In the genomic region with DNA sequence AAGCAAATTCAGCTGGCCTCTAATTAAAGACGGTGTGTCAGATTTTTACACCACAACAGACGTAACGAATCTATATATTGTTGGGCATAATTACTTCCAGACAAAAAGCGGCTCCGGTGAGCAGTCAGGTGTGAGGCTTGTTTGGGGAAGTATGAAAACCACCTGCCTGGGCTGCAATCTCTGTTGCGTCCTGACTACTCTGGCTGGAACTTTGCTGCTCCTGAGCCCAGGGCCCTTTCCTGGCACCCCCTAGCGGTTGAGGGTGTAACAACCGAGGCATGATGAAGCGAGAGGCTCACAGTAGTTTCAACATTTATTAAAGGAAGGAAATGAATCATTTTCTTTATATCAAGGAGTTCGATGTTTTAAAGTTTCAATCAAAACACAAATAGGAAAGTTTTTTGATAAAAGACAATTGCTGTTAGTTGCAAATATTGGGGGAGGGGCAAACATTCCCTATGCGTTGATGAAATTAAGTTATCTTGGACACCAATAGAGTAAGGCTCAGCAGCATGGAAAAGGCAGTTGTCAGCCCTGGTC, we compare ENCODE assay signal across 1 cellular context.
A peak's percentile ranks its signal among the peaks of the same experiment; 100 is the strongest.
TF ChIP-seq lines count a peak whose summit lies in the region.

No MANE protein-coding gene starts in this region.

TF ChIP-seq in HepG2, 621 proteins besides CTCF, POLR2A, EP300 and RAD21 (continued from another document and continues in another):
- TF ChIP-seq, protein P1, sequence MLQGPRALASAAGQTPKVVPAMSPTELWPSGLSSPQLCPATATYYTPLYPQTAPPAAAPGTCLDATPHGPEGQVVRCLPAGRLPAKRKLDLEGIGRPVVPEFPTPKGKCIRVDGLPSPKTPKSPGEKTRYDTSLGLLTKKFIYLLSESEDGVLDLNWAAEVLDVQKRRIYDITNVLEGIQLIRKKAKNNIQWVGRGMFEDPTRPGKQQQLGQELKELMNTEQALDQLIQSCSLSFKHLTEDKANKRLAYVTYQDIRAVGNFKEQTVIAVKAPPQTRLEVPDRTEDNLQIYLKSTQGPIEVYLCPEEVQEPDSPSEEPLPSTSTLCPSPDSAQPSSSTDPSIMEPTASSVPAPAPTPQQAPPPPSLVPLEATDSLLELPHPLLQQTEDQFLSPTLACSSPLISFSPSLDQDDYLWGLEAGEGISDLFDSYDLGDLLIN (CRISPR knock-in tag; IDR thresholded peaks at IDR 0.05; ENCODE audit: borderline replicate concordance) = no peak
- TF ChIP-seq ZKSCAN8 (CRISPR knock-in tag; IDR thresholded peaks at IDR 0.05; ENCODE audit: borderline replicate concordance) (0 out of 2 replicates have a peak, but pooled peaks have one; percentile 26), ZNF547 (CRISPR knock-in tag; IDR thresholded peaks at IDR 0.05) (peak; percentile 49; the same call in 1 of the 2 replicates), RARA (CRISPR knock-in tag; IDR thresholded peaks at IDR 0.05) (no peak), PRPF4 (IDR thresholded peaks at IDR 0.05; ENCODE audit: low read depth, low read length, poor library complexity, severe bottlenecking) (no peak), ZFP62 (CRISPR knock-in tag; IDR thresholded peaks at IDR 0.05) (no peak), SMAD3 (CRISPR knock-in tag; IDR thresholded peaks at IDR 0.05) (no peak), KLF16 (CRISPR knock-in tag; IDR thresholded peaks at IDR 0.05) (no peak; a peak in 1 of 4 replicates), ARNT (IDR thresholded peaks at IDR 0.05) (no peak), EED (CRISPR knock-in tag; IDR thresholded peaks at IDR 0.05) (no peak), GTF2F1 (IDR thresholded peaks at IDR 0.05; ENCODE audit: low read length) (no peak), PHF8 (CRISPR knock-in tag; IDR thresholded peaks at IDR 0.05) (no peak), CBX5 (CRISPR knock-in tag; IDR thresholded peaks at IDR 0.05; ENCODE audit: borderline replicate concordance) (0 out of 2 replicates have a peak, but pooled peaks have one; percentile 53), RXRB (CRISPR knock-in tag; IDR thresholded peaks at IDR 0.05; ENCODE audit: borderline replicate concordance) (peak; percentile 40; the same call in 1 of the 2 replicates), ZNF253 (CRISPR knock-in tag; IDR thresholded peaks at IDR 0.05; ENCODE audit: borderline replicate concordance) (no peak), FOSL2 (CRISPR knock-in tag; IDR thresholded peaks at IDR 0.05) (peak; percentile 33; the same call in 1 of the 2 replicates), BCL6 (CRISPR knock-in tag; IDR thresholded peaks at IDR 0.05) (0 out of 2 replicates have a peak, but pooled peaks have one; percentile 12), TMF1 (CRISPR knock-in tag; IDR thresholded peaks at IDR 0.05; ENCODE audit: low read depth) (no peak), ELF3 (CRISPR knock-in tag; IDR thresholded peaks at IDR 0.05) (no peak), SCMH1 (CRISPR knock-in tag; IDR thresholded peaks at IDR 0.05; ENCODE audit: borderline replicate concordance) (no peak), SMC3 (IDR thresholded peaks at IDR 0.05; ENCODE audit: low read length) (peak; percentile 93), MIXL1 (CRISPR knock-in tag; IDR thresholded peaks at IDR 0.05) (no peak), ZNF768 (CRISPR knock-in tag; IDR thresholded peaks at IDR 0.05) (peak; percentile 45; the same call in 1 of the 2 replicates), STAG1 (CRISPR knock-in tag; IDR thresholded peaks at IDR 0.05) (peak; percentile 77), IKZF4 (CRISPR knock-in tag; IDR thresholded peaks at IDR 0.05; ENCODE audit: borderline replicate concordance, low read depth, not compliant biosample characterization) (peak; percentile 25)
- TF ChIP-seq, protein P2, sequence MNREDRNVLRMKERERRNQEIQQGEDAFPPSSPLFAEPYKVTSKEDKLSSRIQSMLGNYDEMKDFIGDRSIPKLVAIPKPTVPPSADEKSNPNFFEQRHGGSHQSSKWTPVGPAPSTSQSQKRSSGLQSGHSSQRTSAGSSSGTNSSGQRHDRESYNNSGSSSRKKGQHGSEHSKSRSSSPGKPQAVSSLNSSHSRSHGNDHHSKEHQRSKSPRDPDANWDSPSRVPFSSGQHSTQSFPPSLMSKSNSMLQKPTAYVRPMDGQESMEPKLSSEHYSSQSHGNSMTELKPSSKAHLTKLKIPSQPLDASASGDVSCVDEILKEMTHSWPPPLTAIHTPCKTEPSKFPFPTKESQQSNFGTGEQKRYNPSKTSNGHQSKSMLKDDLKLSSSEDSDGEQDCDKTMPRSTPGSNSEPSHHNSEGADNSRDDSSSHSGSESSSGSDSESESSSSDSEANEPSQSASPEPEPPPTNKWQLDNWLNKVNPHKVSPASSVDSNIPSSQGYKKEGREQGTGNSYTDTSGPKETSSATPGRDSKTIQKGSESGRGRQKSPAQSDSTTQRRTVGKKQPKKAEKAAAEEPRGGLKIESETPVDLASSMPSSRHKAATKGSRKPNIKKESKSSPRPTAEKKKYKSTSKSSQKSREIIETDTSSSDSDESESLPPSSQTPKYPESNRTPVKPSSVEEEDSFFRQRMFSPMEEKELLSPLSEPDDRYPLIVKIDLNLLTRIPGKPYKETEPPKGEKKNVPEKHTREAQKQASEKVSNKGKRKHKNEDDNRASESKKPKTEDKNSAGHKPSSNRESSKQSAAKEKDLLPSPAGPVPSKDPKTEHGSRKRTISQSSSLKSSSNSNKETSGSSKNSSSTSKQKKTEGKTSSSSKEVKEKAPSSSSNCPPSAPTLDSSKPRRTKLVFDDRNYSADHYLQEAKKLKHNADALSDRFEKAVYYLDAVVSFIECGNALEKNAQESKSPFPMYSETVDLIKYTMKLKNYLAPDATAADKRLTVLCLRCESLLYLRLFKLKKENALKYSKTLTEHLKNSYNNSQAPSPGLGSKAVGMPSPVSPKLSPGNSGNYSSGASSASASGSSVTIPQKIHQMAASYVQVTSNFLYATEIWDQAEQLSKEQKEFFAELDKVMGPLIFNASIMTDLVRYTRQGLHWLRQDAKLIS (CRISPR knock-in tag; IDR thresholded peaks at IDR 0.05) = no peak
- TF ChIP-seq, protein P3, sequence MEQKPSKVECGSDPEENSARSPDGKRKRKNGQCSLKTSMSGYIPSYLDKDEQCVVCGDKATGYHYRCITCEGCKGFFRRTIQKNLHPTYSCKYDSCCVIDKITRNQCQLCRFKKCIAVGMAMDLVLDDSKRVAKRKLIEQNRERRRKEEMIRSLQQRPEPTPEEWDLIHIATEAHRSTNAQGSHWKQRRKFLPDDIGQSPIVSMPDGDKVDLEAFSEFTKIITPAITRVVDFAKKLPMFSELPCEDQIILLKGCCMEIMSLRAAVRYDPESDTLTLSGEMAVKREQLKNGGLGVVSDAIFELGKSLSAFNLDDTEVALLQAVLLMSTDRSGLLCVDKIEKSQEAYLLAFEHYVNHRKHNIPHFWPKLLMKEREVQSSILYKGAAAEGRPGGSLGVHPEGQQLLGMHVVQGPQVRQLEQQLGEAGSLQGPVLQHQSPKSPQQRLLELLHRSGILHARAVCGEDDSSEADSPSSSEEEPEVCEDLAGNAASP (CRISPR knock-in tag; IDR thresholded peaks at IDR 0.05; ENCODE audit: borderline replicate concordance) = 0 out of 2 replicates have a peak, but pooled peaks have one; percentile 27
- TF ChIP-seq, protein P4, sequence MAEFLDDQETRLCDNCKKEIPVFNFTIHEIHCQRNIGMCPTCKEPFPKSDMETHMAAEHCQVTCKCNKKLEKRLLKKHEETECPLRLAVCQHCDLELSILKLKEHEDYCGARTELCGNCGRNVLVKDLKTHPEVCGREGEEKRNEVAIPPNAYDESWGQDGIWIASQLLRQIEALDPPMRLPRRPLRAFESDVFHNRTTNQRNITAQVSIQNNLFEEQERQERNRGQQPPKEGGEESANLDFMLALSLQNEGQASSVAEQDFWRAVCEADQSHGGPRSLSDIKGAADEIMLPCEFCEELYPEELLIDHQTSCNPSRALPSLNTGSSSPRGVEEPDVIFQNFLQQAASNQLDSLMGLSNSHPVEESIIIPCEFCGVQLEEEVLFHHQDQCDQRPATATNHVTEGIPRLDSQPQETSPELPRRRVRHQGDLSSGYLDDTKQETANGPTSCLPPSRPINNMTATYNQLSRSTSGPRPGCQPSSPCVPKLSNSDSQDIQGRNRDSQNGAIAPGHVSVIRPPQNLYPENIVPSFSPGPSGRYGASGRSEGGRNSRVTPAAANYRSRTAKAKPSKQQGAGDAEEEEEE (CRISPR knock-in tag; IDR thresholded peaks at IDR 0.05; ENCODE audit: borderline replicate concordance) = no peak
- TF ChIP-seq, protein P5, sequence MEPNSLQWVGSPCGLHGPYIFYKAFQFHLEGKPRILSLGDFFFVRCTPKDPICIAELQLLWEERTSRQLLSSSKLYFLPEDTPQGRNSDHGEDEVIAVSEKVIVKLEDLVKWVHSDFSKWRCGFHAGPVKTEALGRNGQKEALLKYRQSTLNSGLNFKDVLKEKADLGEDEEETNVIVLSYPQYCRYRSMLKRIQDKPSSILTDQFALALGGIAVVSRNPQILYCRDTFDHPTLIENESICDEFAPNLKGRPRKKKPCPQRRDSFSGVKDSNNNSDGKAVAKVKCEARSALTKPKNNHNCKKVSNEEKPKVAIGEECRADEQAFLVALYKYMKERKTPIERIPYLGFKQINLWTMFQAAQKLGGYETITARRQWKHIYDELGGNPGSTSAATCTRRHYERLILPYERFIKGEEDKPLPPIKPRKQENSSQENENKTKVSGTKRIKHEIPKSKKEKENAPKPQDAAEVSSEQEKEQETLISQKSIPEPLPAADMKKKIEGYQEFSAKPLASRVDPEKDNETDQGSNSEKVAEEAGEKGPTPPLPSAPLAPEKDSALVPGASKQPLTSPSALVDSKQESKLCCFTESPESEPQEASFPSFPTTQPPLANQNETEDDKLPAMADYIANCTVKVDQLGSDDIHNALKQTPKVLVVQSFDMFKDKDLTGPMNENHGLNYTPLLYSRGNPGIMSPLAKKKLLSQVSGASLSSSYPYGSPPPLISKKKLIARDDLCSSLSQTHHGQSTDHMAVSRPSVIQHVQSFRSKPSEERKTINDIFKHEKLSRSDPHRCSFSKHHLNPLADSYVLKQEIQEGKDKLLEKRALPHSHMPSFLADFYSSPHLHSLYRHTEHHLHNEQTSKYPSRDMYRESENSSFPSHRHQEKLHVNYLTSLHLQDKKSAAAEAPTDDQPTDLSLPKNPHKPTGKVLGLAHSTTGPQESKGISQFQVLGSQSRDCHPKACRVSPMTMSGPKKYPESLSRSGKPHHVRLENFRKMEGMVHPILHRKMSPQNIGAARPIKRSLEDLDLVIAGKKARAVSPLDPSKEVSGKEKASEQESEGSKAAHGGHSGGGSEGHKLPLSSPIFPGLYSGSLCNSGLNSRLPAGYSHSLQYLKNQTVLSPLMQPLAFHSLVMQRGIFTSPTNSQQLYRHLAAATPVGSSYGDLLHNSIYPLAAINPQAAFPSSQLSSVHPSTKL (CRISPR knock-in tag; IDR thresholded peaks at IDR 0.05) = peak; percentile 42; the same call in 1 of the 2 replicates
- TF ChIP-seq, protein P6, sequence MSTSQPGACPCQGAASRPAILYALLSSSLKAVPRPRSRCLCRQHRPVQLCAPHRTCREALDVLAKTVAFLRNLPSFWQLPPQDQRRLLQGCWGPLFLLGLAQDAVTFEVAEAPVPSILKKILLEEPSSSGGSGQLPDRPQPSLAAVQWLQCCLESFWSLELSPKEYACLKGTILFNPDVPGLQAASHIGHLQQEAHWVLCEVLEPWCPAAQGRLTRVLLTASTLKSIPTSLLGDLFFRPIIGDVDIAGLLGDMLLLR (CRISPR knock-in tag; IDR thresholded peaks at IDR 0.05) = no peak
- TF ChIP-seq, protein P7, sequence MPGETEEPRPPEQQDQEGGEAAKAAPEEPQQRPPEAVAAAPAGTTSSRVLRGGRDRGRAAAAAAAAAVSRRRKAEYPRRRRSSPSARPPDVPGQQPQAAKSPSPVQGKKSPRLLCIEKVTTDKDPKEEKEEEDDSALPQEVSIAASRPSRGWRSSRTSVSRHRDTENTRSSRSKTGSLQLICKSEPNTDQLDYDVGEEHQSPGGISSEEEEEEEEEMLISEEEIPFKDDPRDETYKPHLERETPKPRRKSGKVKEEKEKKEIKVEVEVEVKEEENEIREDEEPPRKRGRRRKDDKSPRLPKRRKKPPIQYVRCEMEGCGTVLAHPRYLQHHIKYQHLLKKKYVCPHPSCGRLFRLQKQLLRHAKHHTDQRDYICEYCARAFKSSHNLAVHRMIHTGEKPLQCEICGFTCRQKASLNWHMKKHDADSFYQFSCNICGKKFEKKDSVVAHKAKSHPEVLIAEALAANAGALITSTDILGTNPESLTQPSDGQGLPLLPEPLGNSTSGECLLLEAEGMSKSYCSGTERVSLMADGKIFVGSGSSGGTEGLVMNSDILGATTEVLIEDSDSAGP (CRISPR knock-in tag; IDR thresholded peaks at IDR 0.05; ENCODE audit: borderline replicate concordance) = no peak
- TF ChIP-seq, protein P8, sequence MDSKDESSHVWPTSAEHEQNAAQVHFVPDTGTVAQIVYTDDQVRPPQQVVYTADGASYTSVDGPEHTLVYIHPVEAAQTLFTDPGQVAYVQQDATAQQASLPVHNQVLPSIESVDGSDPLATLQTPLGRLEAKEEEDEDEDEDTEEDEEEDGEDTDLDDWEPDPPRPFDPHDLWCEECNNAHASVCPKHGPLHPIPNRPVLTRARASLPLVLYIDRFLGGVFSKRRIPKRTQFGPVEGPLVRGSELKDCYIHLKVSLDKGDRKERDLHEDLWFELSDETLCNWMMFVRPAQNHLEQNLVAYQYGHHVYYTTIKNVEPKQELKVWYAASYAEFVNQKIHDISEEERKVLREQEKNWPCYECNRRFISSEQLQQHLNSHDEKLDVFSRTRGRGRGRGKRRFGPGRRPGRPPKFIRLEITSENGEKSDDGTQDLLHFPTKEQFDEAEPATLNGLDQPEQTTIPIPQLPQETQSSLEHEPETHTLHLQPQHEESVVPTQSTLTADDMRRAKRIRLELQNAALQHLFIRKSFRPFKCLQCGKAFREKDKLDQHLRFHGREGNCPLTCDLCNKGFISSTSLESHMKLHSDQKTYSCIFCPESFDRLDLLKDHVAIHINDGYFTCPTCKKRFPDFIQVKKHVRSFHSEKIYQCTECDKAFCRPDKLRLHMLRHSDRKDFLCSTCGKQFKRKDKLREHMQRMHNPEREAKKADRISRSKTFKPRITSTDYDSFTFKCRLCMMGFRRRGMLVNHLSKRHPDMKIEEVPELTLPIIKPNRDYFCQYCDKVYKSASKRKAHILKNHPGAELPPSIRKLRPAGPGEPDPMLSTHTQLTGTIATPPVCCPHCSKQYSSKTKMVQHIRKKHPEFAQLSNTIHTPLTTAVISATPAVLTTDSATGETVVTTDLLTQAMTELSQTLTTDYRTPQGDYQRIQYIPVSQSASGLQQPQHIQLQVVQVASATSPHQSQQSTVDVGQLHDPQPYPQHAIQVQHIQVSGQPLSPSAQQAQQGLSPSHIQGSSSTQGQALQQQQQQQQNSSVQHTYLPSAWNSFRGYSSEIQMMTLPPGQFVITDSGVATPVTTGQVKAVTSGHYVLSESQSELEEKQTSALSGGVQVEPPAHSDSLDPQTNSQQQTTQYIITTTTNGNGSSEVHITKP (CRISPR knock-in tag; IDR thresholded peaks at IDR 0.05; ENCODE audit: low read depth) = no peak
